Comparison of ENCODE assay signal across 30 cellular contexts in genomic region chr11:73542175-73542574, GRCh38. TPM values are rescaled to one million over a fixed set of nuclear protein-coding genes. Genes with fewer than 3 reads are reported as not detected.
DNase-seq lines count a peak whose midpoint lies in the region; ATAC-seq, FAIRE-seq and TF ChIP-seq lines count a peak whose summit lies in the region.
"Had no signal": no experiment of that assay in that cellular context is flagged by ENCODE, and none has a peak within 500 bp of the region (broad histone marks: within the 10 kb centered on the region; RNA-seq: fewer than 3 reads in every experiment).

No MANE protein-coding gene starts in this region.

- ATAC-seq in HG02623 (IDR thresholded peaks at IDR 0.05; ENCODE audit: unreplicated experiment) (no peak), GM18517 (IDR thresholded peaks at IDR 0.05; ENCODE audit: unreplicated experiment) (no peak)
- ATAC-seq: activated CD8-positive, alpha-beta memory T cell treated with anti-CD3 and anti-CD28 coated beads, Interleukin-2, amount 10 ng/mL, durations not matched to agents 7 days and 5 days; activated T-cell treated with anti-CD3 and anti-CD28 coated beads, Interleukin-2, amount 50 U/mL, for 4 hours; CD8-positive, alpha-beta T cell; effector memory CD8-positive, alpha-beta T cell; heart right ventricle; sciatic nerve had no signal

- no peaks in the 10 kb centered on the region for H3K9me2 ChIP-seq in GM23248 (ENCODE audit: insufficient read depth)

- no peak overlapping the region for H2AFZ ChIP-seq in GM23248

- H3K27me3 ChIP-seq in GM23248 (replicated peaks; ENCODE audit: insufficient read depth) (no peaks in the 10 kb centered on the region), WERI-Rb-1 (ENCODE audit: insufficient read depth, low read depth, severe bottlenecking) (no peaks in the 10 kb centered on the region)
- H3K27me3 ChIP-seq: heart right ventricle, Peyer's patch, SJCRH30, tibial artery had no signal

- 52 to 64% methylated on average over 1 of the region's 1 CpG for WGBS in GM23248 (ENCODE audit: low coverage in 1 of 2, low lambda C conversion rate in 2 of 2, missing lambda C conversion rate in 2 of 2), 2 experiments

- no peak for FAIRE-seq in RCC 7860 (lab: Jason Lieb, UNC)
- FAIRE-seq: TTC549 had no signal

- H4K20me1 ChIP-seq in GM23248 (ENCODE audit: insufficient read depth), result peaks cover 5% of the 10 kb centered on the region

- H3K9me3 ChIP-seq in GM23248 (ENCODE audit: low read depth) (no peaks in the 10 kb centered on the region), WERI-Rb-1 (ENCODE audit: severe bottlenecking) (no peaks in the 10 kb centered on the region)
- H3K9me3 ChIP-seq: heart right ventricle, Peyer's patch, SJCRH30, tibial artery had no signal

- no peaks in the 10 kb centered on the region for H3K36me3 ChIP-seq in GM23248 (ENCODE audit: low read depth)
- no peaks in the 10 kb centered on the region; the same call in none of the 2 replicates for H3K36me3 ChIP-seq in WERI-Rb-1
- H3K36me3 ChIP-seq: heart right ventricle, Peyer's patch, SJCRH30, tibial artery had no signal

- H3K27ac ChIP-seq in GM23248 (no peak overlapping the region), WERI-Rb-1 (0 out of 2 replicates have a peak overlapping the region, but pooled peaks have one; percentile 20)
- H3K27ac ChIP-seq: coronary artery, heart right ventricle, Peyer's patch, SJCRH30, tibial artery had no signal

- H3K4me3 ChIP-seq in GM23248, result no peak overlapping the region
- no peak overlapping the region for H3K4me3 ChIP-seq in WERI-Rb-1 (ENCODE audit: low read depth, low read length)
- H3K4me3 ChIP-seq: coronary artery, heart right ventricle, Peyer's patch, SJCRH30, tibial artery had no signal

- no peak overlapping the region for H3K4me2 ChIP-seq in GM23248 (ENCODE audit: unreplicated experiment)

- DNase-seq in GM23248 (peak; percentile 3), NOMO-1 treated with dmso at 0.1 percent for 144 hours (lab: John Stamatoyannopoulos, UW; ENCODE audit: unreplicated experiment) (peak; percentile 72), WERI-Rb-1 (no peak), iris pigment epithelial cell (ENCODE audit: low read depth) (peak; percentile 26), RCC 7860 (ENCODE audit: low spot score) (no peak), NCI-H146 (lab: John Stamatoyannopoulos, UW) (no peak)
- DNase-seq: activated CD4-positive, alpha-beta T cell treated with anti-CD3 and anti-CD28 coated beads, Interleukin-2, amount 50 U/mL, for 4 hours; activated CD8-positive, alpha-beta memory T cell treated with anti-CD3 and anti-CD28 coated beads, Interleukin-2, amount 10 ng/mL, durations not matched to agents 7 days and 5 days; activated T-cell treated with anti-CD3 and anti-CD28 coated beads, Interleukin-2, amount 50 U/mL, for 4 hours; caudate nucleus; CD8-positive, alpha-beta T cell; effector memory CD8-positive, alpha-beta T cell; erythroblast; foreskin melanocyte; H7; heart right ventricle; midbrain; naive B cell; NCI-H2029 treated with DMSO at 0.1 percent for 48 hours; NCI-H524 treated with DMSO at 0.1 percent for 48 hours; Peyer's patch; SJCRH30; stimulated activated CD4-positive, alpha-beta T cell treated with anti-CD3 and anti-CD28 coated beads, Interleukin-12 subunit alpha, Interleukin-12 subunit beta, amount 100 ng/mL, for 4 hours; stimulated activated CD4-positive, alpha-beta T cell treated with anti-CD3 and anti-CD28 coated beads, Interleukin-2, amount 100 ng/mL, for 48 hours; tibial artery had no signal

- TF ChIP-seq CTCF in WERI-Rb-1 (IDR thresholded peaks at IDR 0.05; ENCODE audit: low read depth, low read length), result no peak

- peaks cover 88% of the 10 kb centered on the region for H3K79me2 ChIP-seq in GM23248 (ENCODE audit: insufficient read depth)

- H3K4me1 ChIP-seq in GM23248 (ENCODE audit: insufficient read depth), result peaks cover 13% of the 10 kb centered on the region
- H3K4me1 ChIP-seq: Peyer's patch, tibial artery had no signal

- in situ Hi-C loops in GM23248 (cut with MboI), result no loop called here

- H3F3A ChIP-seq in GM23248 (ENCODE audit: insufficient read depth), result peaks cover 6% of the 10 kb centered on the region; the same call in 1 of the 2 replicates

- H3K9ac ChIP-seq in GM23248, result no peak overlapping the region

RNA-seq across cellular contexts. Expression of gene FAM168A, which starts 55.7 kb away (rescaled TPM):
- 26.4 and 26.7 TPM in 2 replicates for total RNA-seq in GM23248 (2014; rRNA removed; shearing (Covaris generic))
- 8.2 and 9.1 TPM in 2 replicates for polyA plus RNA-seq in GM23248 (2016; fragmentation: Nextera tagmentation; extraction: Ambion mirVana)

Comparison
In these comparisons a context has a peak if more than half of its experiments do, and no peak if none do; other contexts are left out.
1. DNase-seq: peak in GM23248 (single experiment), NOMO-1 treated with dmso at 0.1 percent for 144 hours (single experiment) and iris pigment epithelial cell (single experiment); none in WERI-Rb-1 (single experiment), RCC 7860 (single experiment) and NCI-H146 (single experiment).